Comparison of ENCODE assay signal across 3 cellular contexts in the genomic region with DNA sequence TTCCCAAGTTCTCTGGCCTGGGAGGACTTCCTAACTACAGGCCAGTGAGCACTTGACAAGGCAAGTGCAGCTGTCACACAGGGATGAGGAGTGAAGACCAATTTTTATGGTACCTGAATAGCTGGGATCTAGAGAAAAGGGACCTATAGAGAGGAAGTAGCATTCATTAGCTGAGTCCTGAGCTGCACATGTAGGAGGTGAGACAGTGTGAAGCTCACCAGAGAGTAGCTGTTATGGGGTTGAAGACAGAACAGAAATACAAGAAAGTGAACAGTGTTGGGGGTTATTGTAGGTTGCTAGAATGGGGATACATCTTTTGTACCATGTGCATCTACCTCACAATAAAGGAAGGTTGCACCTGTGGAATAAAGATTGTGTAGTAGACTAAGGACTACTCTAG.
"Had no signal": no experiment of that assay in that cellular context is flagged by ENCODE, and none has a peak within 500 bp of the region (broad histone marks: within the 10 kb centered on the region; RNA-seq: fewer than 3 reads in every experiment).

No MANE protein-coding gene starts in this region.

- H3K4me3 ChIP-seq: GM12878 had no signal

- DNase-seq: GDM1, GF-D8 had no signal

- ATAC-seq: GM12878 had no signal
